In the genomic region with DNA sequence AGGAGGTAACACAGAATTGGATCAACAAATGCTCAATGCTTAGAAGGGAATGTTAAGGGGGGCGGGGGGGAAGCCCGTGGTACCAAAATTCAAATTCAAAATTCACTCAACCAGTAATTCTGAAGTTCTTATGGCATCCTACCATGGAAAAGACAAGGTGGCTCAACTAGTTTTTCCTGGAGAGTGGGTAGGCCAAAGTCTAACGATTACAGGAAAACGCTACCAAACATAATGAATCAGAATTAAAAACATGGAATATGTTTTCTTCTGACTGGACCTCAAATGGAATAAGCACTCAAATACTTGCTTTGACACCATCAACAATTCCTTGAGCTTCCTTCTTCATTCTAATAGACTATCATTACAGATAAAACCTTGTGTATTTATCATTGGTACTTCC, we compare ENCODE assay signal across 1 cellular context.
TF ChIP-seq lines count a peak whose summit lies in the region.

No MANE protein-coding gene starts in this region.

TF ChIP-seq in GM23338, 12 proteins besides CTCF, POLR2A, EP300 and RAD21 (continued from another document):
- TF ChIP-seq ZNF462 (CRISPR knock-in tag; IDR thresholded peaks at IDR 0.05) = no peak
